In the genomic region with DNA sequence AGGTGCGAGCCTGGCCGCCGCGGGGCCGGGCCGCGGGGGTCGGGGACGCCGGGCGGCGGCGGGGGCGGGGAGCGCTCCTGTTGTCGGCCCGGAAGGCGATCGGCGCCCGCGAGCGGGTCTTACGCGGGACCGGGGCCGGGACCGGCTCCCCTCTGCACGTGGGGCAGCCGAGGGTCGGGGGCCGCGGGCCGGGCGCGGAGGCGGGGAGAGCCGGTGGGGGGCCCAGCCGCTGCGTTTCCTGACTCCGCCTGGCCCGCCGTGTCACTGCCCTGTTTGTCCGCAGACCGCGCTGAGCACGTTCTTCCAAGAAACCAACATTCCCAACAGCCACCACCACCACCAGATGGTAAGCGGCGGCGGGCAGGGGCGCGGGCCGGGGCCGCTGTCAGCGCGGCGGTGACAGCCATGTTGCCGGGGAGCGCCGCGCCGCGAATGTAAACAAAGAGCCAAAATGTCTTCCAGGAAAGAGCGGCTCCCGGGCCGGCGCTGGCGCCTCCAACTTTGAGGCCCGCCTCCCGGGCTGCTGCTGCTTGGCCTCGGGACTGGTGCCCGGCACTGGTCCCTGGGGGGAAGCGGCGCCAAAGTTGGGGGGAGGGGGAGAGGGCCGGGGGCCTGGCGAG, we compare ENCODE assay signal across 8 cellular contexts. TPM values are rescaled to one million over a fixed set of nuclear protein-coding genes. Genes with fewer than 3 reads are reported as not detected.
DNase-seq lines count a peak whose midpoint lies in the region; ATAC-seq, FAIRE-seq and TF ChIP-seq lines count a peak whose summit lies in the region.

No MANE protein-coding gene starts in this region.

- in situ Hi-C loops in SK-MEL-5 (cut with HindIII; ENCODE audit: low pct_unique_long_range_greater_than_20kb, low sequenced_read_pairs) = no loop called here

- no peak for TF ChIP-seq CTCF in AG04450 (IDR thresholded peaks at IDR 0.05; ENCODE audit: low read depth, low read length)

- H3K4me3 ChIP-seq in AG04450 (ENCODE audit: low read depth, low read length) (peak overlapping the region; percentile 80), iPS DF 6.9 (ENCODE audit: low read length) (peak overlapping the region; percentile 95), skeletal muscle cell (ENCODE audit: low read depth, low read length) (peak overlapping the region; percentile 70)

- FAIRE-seq in HTR-8/SVneo (lab: Jason Lieb, UNC) = no peak

- WGBS in iPS DF 6.9 (ENCODE audit: insufficient coverage, insufficient read length) = no CpG with 5 or more reads among the region's 76 CpGs

- POLR2A ChIA-PET in AG04450 (lab: Yijun Ruan, JAX) = interaction anchor here (0.6 to 1.8 kb wide), 12 partner anchors 14 to 254 kb away, joined by 3 to 14 read pairs (median 4); a partner anchor contains a TSS

- H3K27me3 ChIP-seq in AG04450 (ENCODE audit: control insufficient read depth, insufficient read depth, low read length) (no peaks in the 10 kb centered on the region), iPS DF 6.9 (ENCODE audit: control insufficient read depth, insufficient read depth, low read length) (no peaks in the 10 kb centered on the region)

- CTCF ChIA-PET in AG04450 (lab: Charles Lee) = no interaction called here

- DNase-seq in AG04450 (ENCODE audit: low read depth, low spot score) (no peak), SK-MEL-5 (ENCODE audit: low read depth, low spot score) (peak; percentile 58), astrocyte of the hippocampus (ENCODE audit: low read depth, low spot score) (peak; percentile 76), iPS DF 6.9 (ENCODE audit: low read depth, low spot score) (no peak), skeletal muscle cell (ENCODE audit: low read depth) (no peak), HTR-8/SVneo (ENCODE audit: insufficient read length, low spot score) (no peak)

- no peaks in the 10 kb centered on the region for H3K36me3 ChIP-seq in iPS DF 6.9 (ENCODE audit: control insufficient read depth, insufficient read depth, low read length)

- peak; percentile 2 for ATAC-seq in GM19324 (IDR thresholded peaks at IDR 0.05; ENCODE audit: low FRiP score, unreplicated experiment)
- ATAC-seq in HG03457 (IDR thresholded peaks at IDR 0.05; ENCODE audit: unreplicated experiment) = no peak

- H3K9me3 ChIP-seq in AG04450 (ENCODE audit: control insufficient read depth, insufficient read depth, low read length) = no peaks in the 10 kb centered on the region
- H3K9me3 ChIP-seq in iPS DF 6.9 (ENCODE audit: control insufficient read depth, insufficient read depth, low read length) = no peaks in the 10 kb centered on the region

- H3K4me1 ChIP-seq in iPS DF 6.9 (ENCODE audit: control insufficient read depth, insufficient read depth, low read length) = peaks cover 6% of the 10 kb centered on the region

- H3K27ac ChIP-seq in AG04450 (ENCODE audit: low read depth, low read length) (no peak overlapping the region), iPS DF 6.9 (ENCODE audit: low read length) (no peak overlapping the region)

RNA-seq across cellular contexts. Expression of a gene that starts 0.6 kb away (rescaled TPM):
- 16.3 and 18.1 TPM in 2 replicates for polyA plus RNA-seq in AG04450 (2011; rRNA removed)
- polyA minus RNA-seq in AG04450 (2011; rRNA and poly(A)+ RNA removed) = 4.4 and 5.2 TPM in 2 replicates
- 45.0 and 54.5 TPM in 2 replicates for total RNA-seq in SK-MEL-5 (2014; rRNA removed; shearing (Covaris generic))
- polyA plus RNA-seq in SK-MEL-5 (2015; cell fraction: cytosol; rRNA removed) = 166 and 169 TPM in 2 replicates
- 91.4 and 94.6 TPM in 2 replicates for polyA plus RNA-seq in SK-MEL-5 (2015; cell fraction: nucleus; rRNA removed)

RNA-seq across cellular contexts. Expression of a gene that starts 25.4 kb away (rescaled TPM):
- polyA plus RNA-seq in AG04450 (2011; rRNA removed) = 1.6 and 1.8 TPM in 2 replicates
- 2.3 and 3.0 TPM in 2 replicates for polyA minus RNA-seq in AG04450 (2011; rRNA and poly(A)+ RNA removed)
- 28.1 and 33.9 TPM in 2 replicates for total RNA-seq in SK-MEL-5 (2014; rRNA removed; shearing (Covaris generic))
- polyA plus RNA-seq in SK-MEL-5 (2015; cell fraction: cytosol; rRNA removed) = 55.3 and 76.3 TPM in 2 replicates
- 30.9 and 49.5 TPM in 2 replicates for polyA plus RNA-seq in SK-MEL-5 (2015; cell fraction: nucleus; rRNA removed)

RNA-seq across cellular contexts. Expression of a gene that starts 42.3 kb away (rescaled TPM):
- polyA plus RNA-seq in AG04450 (2011; rRNA removed) = 1.1 and 1.2 TPM in 2 replicates
- polyA minus RNA-seq in AG04450 (2011; rRNA and poly(A)+ RNA removed) = 3.5 and 4.0 TPM in 2 replicates
- total RNA-seq in SK-MEL-5 (2014; rRNA removed; shearing (Covaris generic)) = 2.4 and 2.7 TPM in 2 replicates
- polyA plus RNA-seq in SK-MEL-5 (2015; cell fraction: cytosol; rRNA removed) = 3.1 and 3.8 TPM in 2 replicates
- polyA plus RNA-seq in SK-MEL-5 (2015; cell fraction: nucleus; rRNA removed) = 20.2 and 21.8 TPM in 2 replicates

Comparison
In these comparisons a context has a peak if more than half of its experiments do, and no peak if none do; other contexts are left out.
1. DNase-seq: peak in SK-MEL-5 (single experiment) and astrocyte of the hippocampus (single experiment); none in AG04450 (single experiment), iPS DF 6.9 (single experiment), skeletal muscle cell (single experiment) and HTR-8/SVneo (single experiment).
2. Peak in every context shown above with its lines, with median percentiles within 50 percentile points of each other: H3K4me3 ChIP-seq.